8 cellular contexts compared by ENCODE assay signal in genomic region chr4:159102623-159103405, GRCh38. TPM values are rescaled to one million over a fixed set of nuclear protein-coding genes. Genes with fewer than 3 reads are reported as not detected.
DNase-seq lines count a peak whose midpoint lies in the region; ATAC-seq, FAIRE-seq and TF ChIP-seq lines count a peak whose summit lies in the region.

Gene RAPGEF2 (plus strand): TSS chr4:159103079. CDS start chr4:159104163, 1,084 bp downstream.

- peak; percentile 79 for ATAC-seq in HG02763 (IDR thresholded peaks at IDR 0.05; ENCODE audit: unreplicated experiment)
- peak; percentile 85 for ATAC-seq in activated naive CD8-positive, alpha-beta T cell treated with anti-CD3 and anti-CD28 coated beads, Interleukin-2, amount 50 U/mL, for 24 hours
- peak; percentile 95 for ATAC-seq in Right ventricle myocardium superior (ENCODE audit: poor library complexity)

- peak within 1 kb of the TSS; percentile 61 for H2BK12ac ChIP-seq in trophoblast cell (ENCODE audit: low read length)

- peak within 1 kb of the TSS; percentile 80 for H2BK5ac ChIP-seq in trophoblast cell (ENCODE audit: low read depth, low read length, poor library complexity)

- H3K79me2 ChIP-seq in trophoblast cell (ENCODE audit: control insufficient read depth, insufficient read depth, low read length, poor library complexity), result peaks cover 17% of the 10 kb centered on the region

- H3K36me3 Mint-ChIP-seq in activated naive CD8-positive, alpha-beta T cell treated with anti-CD3 and anti-CD28 coated beads, Interleukin-2, amount 50 U/mL, for 24 hours (ENCODE audit: low read depth), result no peaks in the 10 kb centered on the region

- H4K8ac ChIP-seq in trophoblast cell (ENCODE audit: low read depth, low read length), result peak within 1 kb of the TSS; percentile 82

- H3K9me3 ChIP-seq in trophoblast cell (ENCODE audit: insufficient read depth, low read depth, low read length) (no peaks in the 10 kb centered on the region), tibial nerve (no peaks in the 10 kb centered on the region)

- peak within 1 kb of the TSS; percentile 71 for H3K4ac ChIP-seq in trophoblast cell (ENCODE audit: low read depth, low read length)

- peak within 1 kb of the TSS; percentile 62 for H2AFZ ChIP-seq in trophoblast cell (ENCODE audit: insufficient read depth, low read length, poor library complexity)

- no peak within 1 kb of the TSS for H2AK5ac ChIP-seq in trophoblast cell (ENCODE audit: low read length)

- H3K27me3 Mint-ChIP-seq in activated naive CD8-positive, alpha-beta T cell treated with anti-CD3 and anti-CD28 coated beads, Interleukin-2, amount 50 U/mL, for 24 hours, result peaks cover 11% of the 10 kb centered on the region

- H3K27ac Mint-ChIP-seq in activated naive CD8-positive, alpha-beta T cell treated with anti-CD3 and anti-CD28 coated beads, Interleukin-2, amount 50 U/mL, for 24 hours, result peak within 1 kb of the TSS; percentile 32

- H3K4me3 Mint-ChIP-seq in activated naive CD8-positive, alpha-beta T cell treated with anti-CD3 and anti-CD28 coated beads, Interleukin-2, amount 50 U/mL, for 24 hours, result peak within 1 kb of the TSS; percentile 80

- peak in 1 of 5 experiments; percentile 34 for TF ChIP-seq CTCF in tibial nerve (IDR thresholded peaks at IDR 0.05)

- H3K9me3 Mint-ChIP-seq in activated naive CD8-positive, alpha-beta T cell treated with anti-CD3 and anti-CD28 coated beads, Interleukin-2, amount 50 U/mL, for 24 hours, result no peaks in the 10 kb centered on the region

- TF ChIP-seq POLR2A in GM12891 (IDR thresholded peaks at IDR 0.05; ENCODE audit: low read depth, low read length) (0 out of 2 replicates have a peak, but pooled peaks have one; percentile 28), tibial nerve (IDR thresholded peaks at IDR 0.05) (peak; percentile 95 to 98)

- peak in 1 of 2 donors; percentile 99 for TF ChIP-seq EP300 in tibial nerve (IDR thresholded peaks at IDR 0.05)

- intact Hi-C loops in Right ventricle myocardium superior (cut with DNase I), result loop anchor here (5.0 kb wide), 1 partner anchor 74 kb away; no protein-coding TSS in a partner anchor

- H4K91ac ChIP-seq in trophoblast cell (ENCODE audit: low read depth, low read length), result peak within 1 kb of the TSS; percentile 63

- H3K18ac ChIP-seq in trophoblast cell (ENCODE audit: low read length), result peak within 1 kb of the TSS; percentile 40

- peak within 1 kb of the TSS; percentile 87 for H3K4me2 ChIP-seq in trophoblast cell (ENCODE audit: low read length)

- H3K27me3 ChIP-seq in trophoblast cell (ENCODE audit: insufficient read depth, low read length) (no peaks in the 10 kb centered on the region), tibial nerve (no peaks in the 10 kb centered on the region)

- H3K23ac ChIP-seq in trophoblast cell (ENCODE audit: low read length), result no peak within 1 kb of the TSS

- H3K9ac ChIP-seq in trophoblast cell (ENCODE audit: low read length), result peak within 1 kb of the TSS; percentile 87

- H3K79me1 ChIP-seq in trophoblast cell (ENCODE audit: low read length), result peaks cover 17% of the 10 kb centered on the region

- WGBS in trophoblast cell (ENCODE audit: extremely low coverage, insufficient coverage, insufficient read length), result no CpG with 5 or more reads among the region's 103 CpGs
- 0 to 1% methylated on average over 19 to 29 of the region's 103 CpGs for WGBS in tibial nerve, 2 donors

- peaks cover 5 to 10% of the 10 kb centered on the region in 2 experiments for H3K4me1 ChIP-seq in trophoblast cell (ENCODE audit: control insufficient read depth in 1 of 2, insufficient read depth in 2 of 2, low read length in 2 of 2)
- H3K4me1 ChIP-seq in tibial nerve, result peaks cover 0 to 39% (median 16%) of the 10 kb centered on the region in 4 donors

- H3K27ac ChIP-seq in trophoblast cell (ENCODE audit: low read depth, low read length), result peak within 1 kb of the TSS; percentile 86
- peak within 1 kb of the TSS; percentile 86 to 99 (median 98) for H3K27ac ChIP-seq in tibial nerve

- H3K4me1 Mint-ChIP-seq in activated naive CD8-positive, alpha-beta T cell treated with anti-CD3 and anti-CD28 coated beads, Interleukin-2, amount 50 U/mL, for 24 hours, result peaks cover 52% of the 10 kb centered on the region

- peak within 1 kb of the TSS; percentile 92 for H3K4me3 ChIP-seq in trophoblast cell (ENCODE audit: low read depth, low read length)
- peak within 1 kb of the TSS; percentile 98 to 100 (median 98) for H3K4me3 ChIP-seq in tibial nerve

- H4K12ac ChIP-seq in trophoblast cell (ENCODE audit: low read depth, low read length), result peak within 1 kb of the TSS; percentile 29

- H2BK120ac ChIP-seq in trophoblast cell (ENCODE audit: insufficient read depth, low read length, poor library complexity), result peak within 1 kb of the TSS; percentile 48

- peak; percentile 98 for FAIRE-seq in GM12891 (lab: Jason Lieb, UNC)

- peak; percentile 89 for DNase-seq in GM12891 (ENCODE audit: insufficient read length, low spot score)
- peak; percentile 76 to 97 (median 96) for DNase-seq in NCI-H1417 (lab: John Stamatoyannopoulos, UW)
- DNase-seq in SW480 (ENCODE audit: low spot score), result peak; percentile 89
- peak; percentile 87 for DNase-seq in activated naive CD8-positive, alpha-beta T cell treated with anti-CD3 and anti-CD28 coated beads, Interleukin-2, amount 50 U/mL, for 24 hours
- DNase-seq in Right ventricle myocardium superior, result peak; percentile 94
- peak; percentile 94 for DNase-seq in trophoblast cell
- DNase-seq in tibial nerve (ENCODE audit: low spot score in 2 of 2), result peak; percentile 82 to 85

- H3K14ac ChIP-seq in trophoblast cell (ENCODE audit: low read length), result peak within 1 kb of the TSS; percentile 71

- H3K36me3 ChIP-seq in trophoblast cell (ENCODE audit: control insufficient read depth in 1 of 2, insufficient read depth in 2 of 2, low read length in 2 of 2), result no peaks in the 10 kb centered on the region
- no peaks in the 10 kb centered on the region for H3K36me3 ChIP-seq in tibial nerve

TF ChIP-seq in GM12891, 5 proteins besides CTCF, POLR2A, EP300 and RAD21:
- TF ChIP-seq PAX5 (IDR thresholded peaks at IDR 0.05; ENCODE audit: insufficient read depth, low read length, severe bottlenecking), result no peak
- no peak for TF ChIP-seq TAF1 (IDR thresholded peaks at IDR 0.05; ENCODE audit: low read depth, low read length)
- no peak for TF ChIP-seq POU2F2 (IDR thresholded peaks at IDR 0.05; ENCODE audit: low read depth, low read length)
- no peak for TF ChIP-seq POLR2AphosphoS5 (IDR thresholded peaks at IDR 0.05; ENCODE audit: low read depth, low read length)
- peak; percentile 71 for TF ChIP-seq SPI1 (IDR thresholded peaks at IDR 0.05; ENCODE audit: low read depth, low read length)

RNA-seq across cellular contexts. Expression of gene RAPGEF2, which starts in this region (rescaled TPM):
- 13.2 TPM for polyA plus RNA-seq in GM12891 (2012; ENCODE audit: low read depth, missing spikeins)
- total RNA-seq in Right ventricle myocardium superior, result 43.8 TPM
- polyA plus RNA-seq in trophoblast cell (2013), result 55.6 and 55.9 TPM in 2 replicates
- 10 to 100 TPM; 61.0 to 81.5 (median 69.5) TPM for total RNA-seq in tibial nerve

Comparison
In these comparisons a context has a peak if more than half of its experiments do, and no peak if none do; other contexts are left out.
1. Peak in every context shown above with its lines: DNase-seq, ATAC-seq, H3K4me3 ChIP-seq and H3K27ac ChIP-seq.